Comparison of ENCODE assay signal across 8 cellular contexts in genomic region chr11:61532136-61533038, GRCh38. TPM values are rescaled to one million over a fixed set of nuclear protein-coding genes. Genes with fewer than 3 reads are reported as not detected.
DNase-seq lines count a peak whose midpoint lies in the region; ATAC-seq and TF ChIP-seq lines count a peak whose summit lies in the region.

No MANE protein-coding gene starts in this region.

- no peak overlapping the region for H3K27ac Mint-ChIP-seq in HFFc6

- no peaks in the 10 kb centered on the region for H3K36me3 Mint-ChIP-seq in HFFc6 (ENCODE audit: low read depth)

- ATAC-seq in HG02759 (IDR thresholded peaks at IDR 0.05; ENCODE audit: unreplicated experiment) (no peak), GM18511 (IDR thresholded peaks at IDR 0.05; ENCODE audit: unreplicated experiment) (no peak)

- no peaks in the 10 kb centered on the region for H3K4me1 Mint-ChIP-seq in HFFc6 (ENCODE audit: low read depth)

- no peak overlapping the region for H3K4me3 Mint-ChIP-seq in HFFc6

- H3K27me3 Mint-ChIP-seq in HFFc6 (ENCODE audit: insufficient read depth): peaks cover 39% of the 10 kb centered on the region

- TF ChIP-seq CTCF in HFFc6 (IDR thresholded peaks at IDR 0.05): peak; percentile 84

- no peaks in the 10 kb centered on the region for H3K9me3 Mint-ChIP-seq in HFFc6

- peak; percentile 70 for DNase-seq in COLO668 (lab: John Stamatoyannopoulos, UW; ENCODE audit: unreplicated experiment)
- no peak for DNase-seq in HFFc6
- peak; percentile 66 for DNase-seq in OCI-M1 (lab: John Stamatoyannopoulos, UW)
- peak; percentile 14 for DNase-seq in activated effector memory CD4-positive, alpha-beta T cell treated with Interleukin-2 at 50 U/mL for 16 hours
- DNase-seq in iPS-NIHi11 (ENCODE audit: low spot score): peak; percentile 89
- peak in 2 of 3 experiments; percentile 11 to 48 for DNase-seq in stimulated activated CD4-positive, alpha-beta T cell treated with anti-CD3 and anti-CD28 coated beads, TNF-alpha, amount 100 ng/mL, for 24 hours (ENCODE audit: low read depth in 3 of 3)

RNA-seq across cellular contexts. Expression of gene LRRC10B, which starts 23.8 kb away (rescaled TPM):
- total RNA-seq in HFFc6 (2021; fragmentation: NEBNext Ultra II Directional; extraction: Animal tissue kit (Norgen Biotek cat#: 25700)): not detected

RNA-seq across cellular contexts. Expression of gene SYT7, which starts 48.5 kb away (rescaled TPM):
- total RNA-seq in HFFc6 (2021; fragmentation: NEBNext Ultra II Directional; extraction: Animal tissue kit (Norgen Biotek cat#: 25700)): under 1 TPM in 3 of 6 experiments, not detected in 3; 0.05 to 0.21 (median 0.11) TPM
